Comparison of ENCODE assay signal across 11 cellular contexts in the genomic region with DNA sequence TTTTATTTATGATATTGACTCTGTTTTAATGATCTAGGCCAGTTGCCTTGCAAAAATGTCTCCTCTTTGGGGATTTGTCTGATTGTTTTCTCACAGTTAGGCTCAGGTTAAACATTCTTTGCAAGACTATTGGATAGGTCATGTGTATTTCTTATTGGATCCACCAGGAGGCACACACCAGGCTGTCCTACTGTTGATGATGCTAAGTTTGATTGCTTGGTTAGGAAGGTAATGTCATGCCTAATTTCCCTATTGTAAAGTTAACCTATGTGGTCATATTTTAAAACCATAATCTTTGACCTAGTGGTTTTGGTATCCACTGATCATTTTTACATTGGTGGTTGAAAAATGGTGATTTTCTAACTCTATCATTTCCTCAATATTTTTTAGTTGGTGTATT.
DNase-seq lines count a peak whose midpoint lies in the region; ATAC-seq and TF ChIP-seq lines count a peak whose summit lies in the region.
"Had no signal": no experiment of that assay in that cellular context is flagged by ENCODE, and none has a peak within 500 bp of the region (broad histone marks: within the 10 kb centered on the region; RNA-seq: fewer than 3 reads in every experiment).

No MANE protein-coding gene starts in this region.

- H3K27ac ChIP-seq in PC-3 (ENCODE audit: low read length), result no peak overlapping the region
- H3K27ac ChIP-seq in right lobe of liver, result no peak overlapping the region
- H3K27ac ChIP-seq: gastrocnemius medialis, parathyroid adenoma had no signal

- no peaks in the 10 kb centered on the region for H3K9me3 ChIP-seq in PC-3 (ENCODE audit: low read length)
- H3K9me3 ChIP-seq in right lobe of liver, result no peaks in the 10 kb centered on the region
- H3K9me3 ChIP-seq: gastrocnemius medialis had no signal

- TF ChIP-seq POLR2A in right lobe of liver (IDR thresholded peaks at IDR 0.05), result no peak

- DNase-seq in PC-3, result peak; percentile 47
- no peak for DNase-seq in right lobe of liver
- DNase-seq in ecto neural progenitor cell (ENCODE audit: low spot score), result no peak
- DNase-seq in activated CD8-positive, alpha-beta T cell treated with anti-CD3 and anti-CD28 coated beads for 36 hours, result no peak
- DNase-seq in activated CD4-positive, alpha-beta T cell treated with anti-CD3 and anti-CD28 coated beads for 36 hours, result no peak
- DNase-seq: gastrocnemius medialis had no signal

- H3K9ac ChIP-seq in PC-3 (ENCODE audit: low read length), result no peak overlapping the region
- H3K9ac ChIP-seq: parathyroid adenoma had no signal

- intact Hi-C loops in PC-3 (cut with micrococcal nuclease) (no loop called here), right lobe of liver (cut with DNase I) (no loop called here)
- intact Hi-C loops in activated CD8-positive, alpha-beta T cell treated with anti-CD3 and anti-CD28 coated beads for 36 hours (cut with micrococcal nuclease), result no loop called here
- intact Hi-C loops in activated CD4-positive, alpha-beta T cell treated with anti-CD3 and anti-CD28 coated beads for 36 hours (cut with DNase I, micrococcal nuclease), result no loop called here

- BruUV-seq in PC-3 (replicated peaks; lab: Mats Ljungman, UMichigan), result no TSS peak

- H3K27ac Mint-ChIP-seq in activated CD8-positive, alpha-beta T cell treated with anti-CD3 and anti-CD28 coated beads for 36 hours, result no peak overlapping the region
- H3K27ac Mint-ChIP-seq in activated CD4-positive, alpha-beta T cell treated with anti-CD3 and anti-CD28 coated beads for 36 hours, result no peak overlapping the region
- H3K27ac Mint-ChIP-seq: activated naive CD4-positive, alpha-beta T cell treated with anti-CD3 and anti-CD28 coated beads, Interleukin-2, amount 50 U/mL, for 24 hours had no signal

- CTCF ChIA-PET in PC-3 (lab: Charles Lee), result no interaction called here
- CTCF ChIA-PET in activated CD8-positive, alpha-beta T cell treated with anti-CD3 and anti-CD28 coated beads for 36 hours (lab: Charles Lee), result interaction anchor here (1.0 kb wide), 1 partner anchor 9 kb away, joined by 4 read pairs; no protein-coding TSS in a partner anchor
- CTCF ChIA-PET in activated CD4-positive, alpha-beta T cell treated with anti-CD3 and anti-CD28 coated beads for 36 hours (lab: Charles Lee), result no interaction called here

- H3F3A ChIP-seq in PC-3 (ENCODE audit: low read length, unreplicated experiment), result no peaks in the 10 kb centered on the region

- H3K9me3 Mint-ChIP-seq in activated CD8-positive, alpha-beta T cell treated with anti-CD3 and anti-CD28 coated beads for 36 hours, result no peaks in the 10 kb centered on the region
- H3K9me3 Mint-ChIP-seq in activated CD4-positive, alpha-beta T cell treated with anti-CD3 and anti-CD28 coated beads for 36 hours (ENCODE audit: low read depth), result no peaks in the 10 kb centered on the region
- H3K9me3 Mint-ChIP-seq: activated naive CD4-positive, alpha-beta T cell treated with anti-CD3 and anti-CD28 coated beads, Interleukin-2, amount 50 U/mL, for 24 hours had no signal

- H3K36me3 ChIP-seq in PC-3 (ENCODE audit: low read depth, low read length) (no peaks in the 10 kb centered on the region), right lobe of liver (no peaks in the 10 kb centered on the region)
- H3K36me3 ChIP-seq: gastrocnemius medialis had no signal

- H3K27me3 ChIP-seq in PC-3 (ENCODE audit: low read length), result peaks cover 38% of the 10 kb centered on the region
- H3K27me3 ChIP-seq in right lobe of liver, result no peaks in the 10 kb centered on the region
- H3K27me3 ChIP-seq: gastrocnemius medialis had no signal

- no peak overlapping the region for H3K4me2 ChIP-seq in PC-3 (ENCODE audit: low read length)

- H2AFZ ChIP-seq in PC-3 (ENCODE audit: low read length), result no peak overlapping the region
- H2AFZ ChIP-seq: parathyroid adenoma had no signal

- ATAC-seq in HG02884 (IDR thresholded peaks at IDR 0.05; ENCODE audit: unreplicated experiment) (peak; percentile 72), PC-3 (peak; percentile 50), right lobe of liver (peak; percentile 38 to 65 (median 54)), GM21447 (IDR thresholded peaks at IDR 0.05; ENCODE audit: unreplicated experiment) (no peak)
- no peak for ATAC-seq in activated CD8-positive, alpha-beta T cell treated with anti-CD3 and anti-CD28 coated beads for 36 hours
- ATAC-seq in activated CD4-positive, alpha-beta T cell treated with anti-CD3 and anti-CD28 coated beads for 36 hours, result no peak
- ATAC-seq: gastrocnemius medialis had no signal

- H3K36me3 Mint-ChIP-seq in activated CD8-positive, alpha-beta T cell treated with anti-CD3 and anti-CD28 coated beads for 36 hours (ENCODE audit: low read depth), result no peaks in the 10 kb centered on the region
- no peaks in the 10 kb centered on the region for H3K36me3 Mint-ChIP-seq in activated CD4-positive, alpha-beta T cell treated with anti-CD3 and anti-CD28 coated beads for 36 hours (ENCODE audit: low read depth)
- H3K36me3 Mint-ChIP-seq: activated naive CD4-positive, alpha-beta T cell treated with anti-CD3 and anti-CD28 coated beads, Interleukin-2, amount 50 U/mL, for 24 hours had no signal

- H3K4me3 Mint-ChIP-seq in activated CD8-positive, alpha-beta T cell treated with anti-CD3 and anti-CD28 coated beads for 36 hours, result no peak overlapping the region
- no peak overlapping the region for H3K4me3 Mint-ChIP-seq in activated CD4-positive, alpha-beta T cell treated with anti-CD3 and anti-CD28 coated beads for 36 hours
- H3K4me3 Mint-ChIP-seq: activated naive CD4-positive, alpha-beta T cell treated with anti-CD3 and anti-CD28 coated beads, Interleukin-2, amount 50 U/mL, for 24 hours had no signal

- H3K4me3 ChIP-seq in GM12875 (ENCODE audit: low read depth, low read length) (no peak overlapping the region), PC-3 (ENCODE audit: low read length) (no peak overlapping the region), right lobe of liver (no peak overlapping the region)
- H3K4me3 ChIP-seq: gastrocnemius medialis had no signal

- TF ChIP-seq CTCF in GM12875 (IDR thresholded peaks at IDR 0.05; ENCODE audit: borderline replicate concordance, insufficient read depth, low read depth, low read length), result peak; percentile 47; the same call in 1 of the 2 replicates
- peak; percentile 66 for TF ChIP-seq CTCF in PC-3 (conservative IDR thresholded peaks at IDR 0.05; ENCODE audit: low read depth, low read length)
- TF ChIP-seq CTCF in right lobe of liver (IDR thresholded peaks at IDR 0.05), result peak; percentile 20 to 41 (median 30)
- TF ChIP-seq CTCF in activated CD8-positive, alpha-beta T cell treated with anti-CD3 and anti-CD28 coated beads for 36 hours (IDR thresholded peaks at IDR 0.05), result no peak

- POLR2A ChIA-PET in PC-3 (lab: Charles Lee; ENCODE audit: unreplicated experiment), result no interaction called here
- POLR2A ChIA-PET in activated CD8-positive, alpha-beta T cell treated with anti-CD3 and anti-CD28 coated beads for 36 hours (lab: Charles Lee), result no interaction called here
- POLR2A ChIA-PET in activated CD4-positive, alpha-beta T cell treated with anti-CD3 and anti-CD28 coated beads for 36 hours (lab: Charles Lee), result no interaction called here

- H3K4me1 ChIP-seq in PC-3 (ENCODE audit: insufficient read depth, low read length) (no peaks in the 10 kb centered on the region), right lobe of liver (no peaks in the 10 kb centered on the region)
- H3K4me1 ChIP-seq: gastrocnemius medialis, parathyroid adenoma had no signal

- no peaks in the 10 kb centered on the region for H4K20me1 ChIP-seq in PC-3 (ENCODE audit: low read length)

- H3K27me3 Mint-ChIP-seq in activated CD8-positive, alpha-beta T cell treated with anti-CD3 and anti-CD28 coated beads for 36 hours, result no peaks in the 10 kb centered on the region
- H3K27me3 Mint-ChIP-seq in activated CD4-positive, alpha-beta T cell treated with anti-CD3 and anti-CD28 coated beads for 36 hours, result peaks cover 2% of the 10 kb centered on the region

- H3K9me2 ChIP-seq in PC-3 (replicated peaks; ENCODE audit: low read length), result no peaks in the 10 kb centered on the region

- no peaks in the 10 kb centered on the region for H3K79me2 ChIP-seq in PC-3 (ENCODE audit: low read length)
- H3K79me2 ChIP-seq: parathyroid adenoma had no signal

- H3K4me1 Mint-ChIP-seq in activated CD8-positive, alpha-beta T cell treated with anti-CD3 and anti-CD28 coated beads for 36 hours (ENCODE audit: low read depth), result no peaks in the 10 kb centered on the region
- no peaks in the 10 kb centered on the region for H3K4me1 Mint-ChIP-seq in activated CD4-positive, alpha-beta T cell treated with anti-CD3 and anti-CD28 coated beads for 36 hours
- H3K4me1 Mint-ChIP-seq: activated naive CD4-positive, alpha-beta T cell treated with anti-CD3 and anti-CD28 coated beads, Interleukin-2, amount 50 U/mL, for 24 hours had no signal

Comparison
In these comparisons a context has a peak if more than half of its experiments do, and no peak if none do; other contexts are left out.
1. ATAC-seq: peak in HG02884 (single experiment), PC-3 (single experiment) and right lobe of liver (4 of 4); none in GM21447 (single experiment), activated CD8-positive, alpha-beta T cell treated with anti-CD3 and anti-CD28 coated beads for 36 hours (single experiment) and activated CD4-positive, alpha-beta T cell treated with anti-CD3 and anti-CD28 coated beads for 36 hours (single experiment).